In genomic region chr7:70307544-70308106, GRCh38 we compare ENCODE assay signal across 27 cellular contexts.
DNase-seq lines count a peak whose midpoint lies in the region; ATAC-seq, FAIRE-seq and TF ChIP-seq lines count a peak whose summit lies in the region.
"Had no signal": no experiment of that assay in that cellular context is flagged by ENCODE, and none has a peak within 500 bp of the region (broad histone marks: within the 10 kb centered on the region; RNA-seq: fewer than 3 reads in every experiment).

No MANE protein-coding gene starts in this region.

- H3K27me3 ChIP-seq in CD4-positive, alpha-beta memory T cell (ENCODE audit: insufficient read depth, low read length) = no peaks in the 10 kb centered on the region
- H3K27me3 ChIP-seq: MG63 had no signal

- H3K4me3 Mint-ChIP-seq in CD4-positive, alpha-beta memory T cell = peak overlapping the region in 7 of 8 donors; percentile 10 to 72 (median 55)
- peak overlapping the region; percentile 58 for H3K4me3 Mint-ChIP-seq in central memory CD8-positive, alpha-beta T cell
- no peak overlapping the region for H3K4me3 Mint-ChIP-seq in nephron progenitor cell
- H3K4me3 Mint-ChIP-seq: activated T-helper 1 cell treated with anti-CD3 and anti-CD28 coated beads, Interleukin-12 subunit alpha, Interleukin-12 subunit beta, Interleukin-2, Interleukin-4 antibody, amounts not matched to agents 30 ng/mL and 10 ng/mL and 1 ng/mL, durations not matched to agents 14 hours and 24 hours and 36 hours; brain; HFFc6 had no signal

- DNase-seq in CD4-positive, alpha-beta memory T cell = peak in 4 of 5 donors; percentile 35 to 71 (median 58)
- DNase-seq in H4 (ENCODE audit: low spot score) (peak; percentile 92), mucosa of descending colon (no peak), kidney (no peak), nephron progenitor cell (no peak), SIG-M5 treated with dmso at 0.1 percent for 504 hours (lab: John Stamatoyannopoulos, UW; ENCODE audit: unreplicated experiment) (no peak)
- DNase-seq in central memory CD8-positive, alpha-beta T cell (ENCODE audit: low spot score in 2 of 2) = no peak
- DNase-seq: effector CD8-positive, alpha-beta T cell; GF-D8; HFFc6; hippocampal formation; immature natural killer cell; left ventricle myocardium superior; MG63; midbrain; NCI-H1436; NCI-H524; PC-3; right cardiac atrium; Right ventricle myocardium superior; stimulated activated CD4-positive, alpha-beta T cell treated with anti-CD3 and anti-CD28 coated beads, Interleukin-12 subunit alpha, Interleukin-12 subunit beta, amount 100 ng/mL, for 4 hours; stimulated activated CD4-positive, alpha-beta T cell treated with anti-CD3 and anti-CD28 coated beads, Interleukin-4, amount 100 ng/mL, for 24 hours had no signal

- peak; percentile 71 for ATAC-seq in central memory CD8-positive, alpha-beta T cell (replicated peaks; ENCODE audit: extremely low read depth, poor library complexity, severe bottlenecking)
- ATAC-seq in mucosa of descending colon = peak; percentile 90
- ATAC-seq: esophagus mucosa, left ventricle myocardium superior, PC-3, right cardiac atrium had no signal

- H3K4me1 ChIP-seq in CD4-positive, alpha-beta memory T cell (ENCODE audit: insufficient read depth, low read length) = peaks cover 32% of the 10 kb centered on the region
- H3K4me1 ChIP-seq in mucosa of descending colon (ENCODE audit: low read depth) = no peaks in the 10 kb centered on the region
- no peaks in the 10 kb centered on the region for H3K4me1 ChIP-seq in kidney (ENCODE audit: control insufficient read depth in 1 of 2, insufficient read depth in 1 of 2, low read depth in 1 of 2, low read length in 2 of 2)
- H3K4me1 ChIP-seq: parathyroid adenoma had no signal

- peak overlapping the region; percentile 0 for H3K27ac ChIP-seq in CD4-positive, alpha-beta memory T cell (ENCODE audit: low read depth, low read length)
- H3K27ac ChIP-seq in kidney (ENCODE audit: low read depth in 2 of 2, low read length in 2 of 2) = no peak overlapping the region
- H3K27ac ChIP-seq: parathyroid adenoma had no signal

- no peaks in the 10 kb centered on the region for H3K9me3 ChIP-seq in CD4-positive, alpha-beta memory T cell (ENCODE audit: control insufficient read depth in 1 of 2, low read length in 2 of 2)
- H3K9me3 ChIP-seq in mucosa of descending colon (no peaks in the 10 kb centered on the region), kidney (ENCODE audit: control insufficient read depth in 1 of 2, low read length in 2 of 2) (no peaks in the 10 kb centered on the region)
- H3K9me3 ChIP-seq: MG63 had no signal

- H3K4me3 ChIP-seq in CD4-positive, alpha-beta memory T cell (ENCODE audit: low read length in 2 of 2) = no peak overlapping the region
- H3K4me3 ChIP-seq in mucosa of descending colon = no peak overlapping the region
- H3K4me3 ChIP-seq in kidney (ENCODE audit: low read length in 2 of 2) = no peak overlapping the region
- H3K4me3 ChIP-seq: MG63 had no signal

- H3K4me1 Mint-ChIP-seq in CD4-positive, alpha-beta memory T cell = peaks cover 17 to 71% (median 33%) of the 10 kb centered on the region in 4 donors
- H3K4me1 Mint-ChIP-seq in central memory CD8-positive, alpha-beta T cell = peaks cover 44% of the 10 kb centered on the region
- peaks cover under 1% of the 10 kb centered on the region for H3K4me1 Mint-ChIP-seq in nephron progenitor cell

- H3K9ac ChIP-seq in kidney (ENCODE audit: low read length in 2 of 2) = no peak overlapping the region
- H3K9ac ChIP-seq: parathyroid adenoma had no signal

- peaks cover 0 to 6% (median 3%) of the 10 kb centered on the region in 8 donors for H3K9me3 Mint-ChIP-seq in CD4-positive, alpha-beta memory T cell
- H3K9me3 Mint-ChIP-seq in central memory CD8-positive, alpha-beta T cell = no peaks in the 10 kb centered on the region
- peaks cover 10% of the 10 kb centered on the region for H3K9me3 Mint-ChIP-seq in nephron progenitor cell
- H3K9me3 Mint-ChIP-seq: immature natural killer cell had no signal

- no peak for TF ChIP-seq CTCF in mucosa of descending colon (IDR thresholded peaks at IDR 0.05)
- no peak for TF ChIP-seq CTCF in kidney (IDR thresholded peaks at IDR 0.05; ENCODE audit: borderline replicate concordance, extremely low read depth, insufficient read depth)
- no peak for TF ChIP-seq CTCF in nephron progenitor cell (IDR thresholded peaks at IDR 0.05)

- peak overlapping the region; percentile 61 to 95 (median 81) for H3K27ac Mint-ChIP-seq in CD4-positive, alpha-beta memory T cell
- peak overlapping the region; percentile 77 for H3K27ac Mint-ChIP-seq in central memory CD8-positive, alpha-beta T cell (ENCODE audit: low read depth)
- H3K27ac Mint-ChIP-seq in nephron progenitor cell = no peak overlapping the region
- H3K27ac Mint-ChIP-seq: activated T-helper 1 cell treated with anti-CD3 and anti-CD28 coated beads, Interleukin-12 subunit alpha, Interleukin-12 subunit beta, Interleukin-2, Interleukin-4 antibody, amounts not matched to agents 30 ng/mL and 10 ng/mL and 1 ng/mL, durations not matched to agents 14 hours and 24 hours and 36 hours; brain; HFFc6; immature natural killer cell had no signal

- no peak for FAIRE-seq in kidney (lab: Jason Lieb, UNC)
- FAIRE-seq: frontal cortex had no signal

- no peaks in the 10 kb centered on the region for H3K27me3 Mint-ChIP-seq in CD4-positive, alpha-beta memory T cell
- no peaks in the 10 kb centered on the region for H3K27me3 Mint-ChIP-seq in central memory CD8-positive, alpha-beta T cell
- H3K27me3 Mint-ChIP-seq in nephron progenitor cell (ENCODE audit: low read depth, poor library complexity) = no peaks in the 10 kb centered on the region
- H3K27me3 Mint-ChIP-seq: brain had no signal

- POLR2A ChIA-PET in CD4-positive, alpha-beta memory T cell (lab: Charles Lee; ENCODE audit: partially characterized antibody) = interaction anchor here (0.7 to 1.3 kb wide), 7 partner anchors 9 to 388 kb away, joined by 3 to 11 read pairs (median 4); no protein-coding TSS in a partner anchor

- H3K36me3 Mint-ChIP-seq in CD4-positive, alpha-beta memory T cell = peaks cover 0 to 4% of the 10 kb centered on the region in 2 donors
- peaks cover 3% of the 10 kb centered on the region for H3K36me3 Mint-ChIP-seq in central memory CD8-positive, alpha-beta T cell (ENCODE audit: insufficient read depth)
- H3K36me3 Mint-ChIP-seq in nephron progenitor cell (ENCODE audit: low read depth) = peaks cover 21% of the 10 kb centered on the region

- CTCF ChIA-PET in CD4-positive, alpha-beta memory T cell (lab: Charles Lee; ENCODE audit: partially characterized antibody) = interaction anchor here (1.1 to 1.4 kb wide), 4 partner anchors 8 to 114 kb away, joined by 3 to 7 read pairs (median 5); no protein-coding TSS in a partner anchor

- intact Hi-C loops in CD4-positive, alpha-beta memory T cell (cut with micrococcal nuclease) = no loop called here
- intact Hi-C loops in mucosa of descending colon (cut with DNase I, micrococcal nuclease) = no loop called here
- intact Hi-C loops in kidney (cut with DNase I) = no loop called here

- H3K36me3 ChIP-seq in CD4-positive, alpha-beta memory T cell (ENCODE audit: insufficient read depth, low read length) = no peaks in the 10 kb centered on the region
- H3K36me3 ChIP-seq in mucosa of descending colon (ENCODE audit: low read depth) (no peaks in the 10 kb centered on the region), kidney (ENCODE audit: control insufficient read depth in 1 of 2, insufficient read depth in 2 of 2, low read length in 2 of 2) (no peaks in the 10 kb centered on the region)
- H3K36me3 ChIP-seq: MG63 had no signal

Comparison
In these comparisons a context has a peak if more than half of its experiments do, and no peak if none do; other contexts are left out.
1. DNase-seq: peak in CD4-positive, alpha-beta memory T cell (4 of 5) and H4 (single experiment); none in central memory CD8-positive, alpha-beta T cell (0 of 2), mucosa of descending colon (0 of 3), kidney (single experiment), nephron progenitor cell (single experiment) and SIG-M5 treated with dmso at 0.1 percent for 504 hours (single experiment).